In the genomic region with DNA sequence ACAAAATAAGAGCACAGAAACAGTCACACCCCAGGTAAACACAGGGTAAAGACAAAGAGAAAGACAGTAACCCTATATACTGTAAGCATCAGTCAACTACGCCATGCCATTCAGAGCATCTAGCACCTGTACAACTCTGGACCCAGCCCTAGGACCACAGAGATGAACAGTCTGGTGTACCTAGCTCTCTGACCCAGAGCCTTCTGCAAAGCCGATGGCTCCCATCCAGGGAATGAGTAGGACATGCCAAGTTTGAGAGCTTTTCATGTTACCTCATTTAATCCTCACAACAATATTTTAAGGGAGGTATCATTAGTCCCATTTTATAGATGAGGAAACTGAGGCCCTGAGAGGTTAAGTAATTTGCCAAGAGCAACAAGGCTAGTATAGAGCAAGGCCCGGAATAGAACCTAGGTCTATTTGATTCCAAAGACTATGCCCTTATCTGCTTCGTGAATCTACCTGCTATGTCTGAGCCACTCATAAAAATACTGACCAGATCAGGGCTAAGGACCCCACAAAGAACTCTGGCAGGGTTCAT, we compare ENCODE assay signal across 22 cellular contexts. TPM values are rescaled to one million over a fixed set of nuclear protein-coding genes. Genes with fewer than 3 reads are reported as not detected.
DNase-seq lines count a peak whose midpoint lies in the region; ATAC-seq and TF ChIP-seq lines count a peak whose summit lies in the region.
"Had no signal": no experiment of that assay in that cellular context is flagged by ENCODE, and none has a peak within 500 bp of the region (broad histone marks: within the 10 kb centered on the region; RNA-seq: fewer than 3 reads in every experiment).

No MANE protein-coding gene starts in this region.

- no peak for TF ChIP-seq EP300 in stomach (IDR thresholded peaks at IDR 0.05)

- H3K14ac ChIP-seq in trophoblast cell (ENCODE audit: low read length), result no peak overlapping the region

- TF ChIP-seq CTCF in GM23338 (conservative IDR thresholded peaks at IDR 0.05; ENCODE audit: low read depth in 2 of 2) (no peak), adrenal gland (IDR thresholded peaks at IDR 0.05) (no peak), stomach (IDR thresholded peaks at IDR 0.05) (no peak)

- ATAC-seq in GM23338, result no peak
- ATAC-seq: A549; CD8-positive, alpha-beta T cell had no signal

- H3K9me2 ChIP-seq in GM23338 (ENCODE audit: insufficient read depth), result no peaks in the 10 kb centered on the region; the same call in 1 of the 2 replicates

- H4K20me1 ChIP-seq in GM23338 (replicated peaks; ENCODE audit: insufficient read depth), result no peaks in the 10 kb centered on the region

- H3K23ac ChIP-seq in trophoblast cell (ENCODE audit: low read length), result no peak overlapping the region

- H3K4me2 ChIP-seq in GM23338 (peak overlapping the region; percentile 36; the same call in 1 of the 2 replicates), trophoblast cell (ENCODE audit: low read length) (no peak overlapping the region)
- H3K4me2 ChIP-seq: A549, KMS-11 had no signal

- peaks cover 55% of the 10 kb centered on the region for H3K4me1 Mint-ChIP-seq in GM23338

- no peak overlapping the region; the same call in 1 of the 2 replicates for H3K27ac ChIP-seq in GM23338 (ENCODE audit: low read depth)
- H3K27ac ChIP-seq in adrenal gland, result peak overlapping the region; percentile 24 to 71 (median 55)
- H3K27ac ChIP-seq in iPS-20b (ENCODE audit: low read length), result peak overlapping the region; percentile 39
- H3K27ac ChIP-seq in trophoblast cell (ENCODE audit: low read depth, low read length), result no peak overlapping the region
- H3K27ac ChIP-seq in stomach, result no peak overlapping the region
- H3K27ac ChIP-seq: A549, KMS-11, RWPE1 had no signal

- peaks cover 50% of the 10 kb centered on the region for H3K4me1 ChIP-seq in GM23338 (ENCODE audit: insufficient read depth)
- H3K4me1 ChIP-seq in adrenal gland (replicated peaks in 1 of 2), result peaks cover 24 to 46% of the 10 kb centered on the region in 2 donors
- peaks cover 44% of the 10 kb centered on the region for H3K4me1 ChIP-seq in iPS-20b (ENCODE audit: insufficient read depth, low read length)
- H3K4me1 ChIP-seq in trophoblast cell (ENCODE audit: control insufficient read depth in 1 of 2, insufficient read depth in 2 of 2, low read length in 2 of 2), result peaks cover 10 to 18% of the 10 kb centered on the region in 2 experiments
- peaks cover 6 to 30% (median 15%) of the 10 kb centered on the region in 4 donors for H3K4me1 ChIP-seq in stomach

- no peak overlapping the region for H4K8ac ChIP-seq in trophoblast cell (ENCODE audit: low read depth, low read length)

- H3K79me1 ChIP-seq in trophoblast cell (ENCODE audit: low read length), result peaks cover 19% of the 10 kb centered on the region

- H3K4ac ChIP-seq in trophoblast cell (ENCODE audit: low read depth, low read length), result no peak overlapping the region

- H3K36me3 ChIP-seq in GM23338 (ENCODE audit: insufficient read depth) (no peaks in the 10 kb centered on the region), adrenal gland (replicated peaks in 1 of 2) (no peaks in the 10 kb centered on the region), iPS-20b (ENCODE audit: insufficient read depth, low read depth, low read length) (no peaks in the 10 kb centered on the region), trophoblast cell (ENCODE audit: control insufficient read depth in 1 of 2, insufficient read depth in 2 of 2, low read length in 2 of 2) (no peaks in the 10 kb centered on the region), stomach (no peaks in the 10 kb centered on the region)
- H3K36me3 ChIP-seq: HAP-1 had no signal

- H3F3A ChIP-seq in GM23338 (replicated peaks; ENCODE audit: low read depth), result no peaks in the 10 kb centered on the region; the same call in 1 of the 2 replicates

- no peak overlapping the region for H2AFZ ChIP-seq in GM23338
- H2AFZ ChIP-seq in trophoblast cell (ENCODE audit: insufficient read depth, low read length, poor library complexity), result no peak overlapping the region

- no peaks in the 10 kb centered on the region for H3K9me3 ChIP-seq in adrenal gland (replicated peaks in 1 of 3)
- H3K9me3 ChIP-seq in iPS-20b (ENCODE audit: insufficient read depth, low read depth, low read length), result no peaks in the 10 kb centered on the region
- H3K9me3 ChIP-seq in trophoblast cell (ENCODE audit: insufficient read depth, low read depth, low read length), result no peaks in the 10 kb centered on the region
- no peaks in the 10 kb centered on the region for H3K9me3 ChIP-seq in stomach
- H3K9me3 ChIP-seq: A549, HAP-1 had no signal

- H2BK12ac ChIP-seq in trophoblast cell (ENCODE audit: low read length), result peak overlapping the region; percentile 41

- peaks cover 9% of the 10 kb centered on the region for H3K27me3 ChIP-seq in GM23338 (ENCODE audit: insufficient read depth)
- H3K27me3 ChIP-seq in adrenal gland, result no peaks in the 10 kb centered on the region
- H3K27me3 ChIP-seq in iPS-20b (ENCODE audit: insufficient read depth, low read length), result peaks cover 26% of the 10 kb centered on the region
- no peaks in the 10 kb centered on the region for H3K27me3 ChIP-seq in trophoblast cell (ENCODE audit: insufficient read depth, low read length)
- H3K27me3 ChIP-seq in stomach, result no peaks in the 10 kb centered on the region

- H2BK5ac ChIP-seq in trophoblast cell (ENCODE audit: low read depth, low read length, poor library complexity), result no peak overlapping the region

- TF ChIP-seq POLR2A in adrenal gland (IDR thresholded peaks at IDR 0.05) (no peak), stomach (IDR thresholded peaks at IDR 0.05) (no peak)

- H4K12ac ChIP-seq in trophoblast cell (ENCODE audit: low read depth, low read length), result no peak overlapping the region

- DNase-seq in GM23338 (ENCODE audit: low spot score) (no peak), adrenal gland (peak in 6 of 7 donors; percentile 28 to 59 (median 44)), trophoblast cell (no peak), AG20443 (ENCODE audit: low spot score) (no peak), NCI-H526 treated with DMSO at 0.1 percent for 48 hours (lab: John Stamatoyannopoulos, UW) (no peak), stomach (no peak)
- DNase-seq: C1 segment of cervical spinal cord; CD8-positive, alpha-beta T cell; DMS 273 treated with DMSO at 0.1 percent for 48 hours; DMS79 treated with DMSO at 0.1 percent for 48 hours; GF-D8; HFFc6; MM.1S; NCI-H2029; NCI-H446 treated with DMSO at 0.1 percent for 48 hours; NCI-H526; SHP77 had no signal

- no peaks in the 10 kb centered on the region for H3K36me3 Mint-ChIP-seq in GM23338 (ENCODE audit: low read depth)

- peaks cover 21% of the 10 kb centered on the region for H3K27me3 Mint-ChIP-seq in GM23338 (ENCODE audit: insufficient read depth, low read depth, poor library complexity)

- no peak overlapping the region for H3K18ac ChIP-seq in trophoblast cell (ENCODE audit: low read length)

- H2AK5ac ChIP-seq in trophoblast cell (ENCODE audit: low read length), result no peak overlapping the region

- H3K4me3 Mint-ChIP-seq in GM23338, result no peak overlapping the region; the same call in 2 of the 3 replicates
- H3K4me3 Mint-ChIP-seq: CD8-positive, alpha-beta T cell; HFFc6 had no signal

- H3K4me3 ChIP-seq in GM23338 (no peak overlapping the region), adrenal gland (no peak overlapping the region), iPS-20b (ENCODE audit: low read length) (no peak overlapping the region), trophoblast cell (ENCODE audit: low read depth, low read length) (no peak overlapping the region), stomach (no peak overlapping the region)
- H3K4me3 ChIP-seq: A549, HAP-1 had no signal

- no peak overlapping the region for H2BK120ac ChIP-seq in trophoblast cell (ENCODE audit: insufficient read depth, low read length, poor library complexity)

- H3K27ac Mint-ChIP-seq in GM23338, result 0 out of 2 replicates have a peak overlapping the region, but pooled peaks have one; percentile 46
- H3K27ac Mint-ChIP-seq: CD8-positive, alpha-beta T cell; HFFc6 had no signal

- H3K79me2 ChIP-seq in GM23338 (replicated peaks; ENCODE audit: insufficient read depth) (no peaks in the 10 kb centered on the region), trophoblast cell (ENCODE audit: control insufficient read depth, insufficient read depth, low read length, poor library complexity) (peaks cover 2% of the 10 kb centered on the region)

- H3K9me3 Mint-ChIP-seq in GM23338, result no peaks in the 10 kb centered on the region
- H3K9me3 Mint-ChIP-seq: CD8-positive, alpha-beta T cell; HFFc6 had no signal

- no peak overlapping the region for H4K91ac ChIP-seq in trophoblast cell (ENCODE audit: low read depth, low read length)

- WGBS in adrenal gland, 4 donors, result 66 to 84% (median 72%) methylated on average over 4 of the region's 4 CpGs
- WGBS in trophoblast cell (ENCODE audit: extremely low coverage, insufficient coverage, insufficient read length), result no CpG with 5 or more reads among the region's 4 CpGs
- 91 to 94% (median 93%) methylated on average over 4 of the region's 4 CpGs for WGBS in stomach, 5 donors

- intact Hi-C loops in adrenal gland (cut with DNase I), result loop anchor here (5.0 to 10.0 kb wide), 3 partner anchors 155 to 365 kb away; a partner anchor contains a TSS
- intact Hi-C loops in stomach (cut with DNase I; ENCODE audit: low total_unique reads), result loop anchor here (10.0 kb wide), 1 partner anchor 355 kb away; no protein-coding TSS in a partner anchor

- H3K9ac ChIP-seq in iPS-20b (ENCODE audit: low read depth, low read length) (peak overlapping the region; percentile 17; the same call in 1 of the 2 replicates), trophoblast cell (ENCODE audit: low read length) (no peak overlapping the region)
- H3K9ac ChIP-seq: KMS-11 had no signal

TF ChIP-seq in GM23338, 12 proteins besides CTCF, POLR2A, EP300 and RAD21:
- no peak for TF ChIP-seq ZNF114 (CRISPR knock-in tag; IDR thresholded peaks at IDR 0.05)
- TF ChIP-seq CREB1 (CRISPR knock-in tag; IDR thresholded peaks at IDR 0.05; ENCODE audit: low read depth), result no peak
- TF ChIP-seq EZH2 (IDR thresholded peaks at IDR 0.05; ENCODE audit: low read depth, unreplicated experiment), result no peak
- no peak for TF ChIP-seq ZNF331 (CRISPR knock-in tag; IDR thresholded peaks at IDR 0.05; ENCODE audit: low read depth)
- TF ChIP-seq EZH2phosphoT487 (IDR thresholded peaks at IDR 0.05; ENCODE audit: unreplicated experiment), result no peak
- TF ChIP-seq JUNB (IDR thresholded peaks at IDR 0.05; ENCODE audit: unreplicated experiment), result no peak

RNA-seq across cellular contexts. Expression of a gene that starts 3.4 kb away (rescaled TPM):
- 4.7 and 9.8 TPM in 2 replicates for total RNA-seq in GM23338 (2014; rRNA removed; shearing (Covaris generic))
- polyA plus RNA-seq in GM23338 (2016; fragmentation: Nextera tagmentation; extraction: Ambion mirVana) (6.2 and 6.3 TPM in 2 replicates), adrenal gland (10 to 100 TPM; 18.7 to 38.6 (median 36.7) TPM), stomach (10 to 100 TPM in 2 of 3 donors, 1 to 10 TPM in 1; 8.6 to 12.5 (median 11.5) TPM)
- total RNA-seq in adrenal gland (100 to 1,000 TPM in 2 of 8 donors, 10 to 100 TPM in 6; 24.8 to 116 (median 40.6) TPM), stomach (10 to 100 TPM in 3 of 5 donors, 1 to 10 TPM in 1, under 1 TPM in 1; 0.58 to 20.3 (median 11.6) TPM)
- 3.0 and 3.9 TPM in 2 replicates for polyA plus RNA-seq in trophoblast cell (2013)

Comparison
In these comparisons a context has a peak if more than half of its experiments do, and no peak if none do; other contexts are left out.
1. DNase-seq: peak in adrenal gland (6 of 7); none in GM23338 (single experiment), trophoblast cell (0 of 2), AG20443 (single experiment), NCI-H526 treated with DMSO at 0.1 percent for 48 hours (single experiment) and stomach (single experiment).
2. H3K27ac ChIP-seq: peak in adrenal gland (5 of 5) and iPS-20b (single experiment); none in GM23338 (single experiment), trophoblast cell (single experiment) and stomach (0 of 5).